Comparison of ENCODE assay signal across 10 cellular contexts in the genomic region with DNA sequence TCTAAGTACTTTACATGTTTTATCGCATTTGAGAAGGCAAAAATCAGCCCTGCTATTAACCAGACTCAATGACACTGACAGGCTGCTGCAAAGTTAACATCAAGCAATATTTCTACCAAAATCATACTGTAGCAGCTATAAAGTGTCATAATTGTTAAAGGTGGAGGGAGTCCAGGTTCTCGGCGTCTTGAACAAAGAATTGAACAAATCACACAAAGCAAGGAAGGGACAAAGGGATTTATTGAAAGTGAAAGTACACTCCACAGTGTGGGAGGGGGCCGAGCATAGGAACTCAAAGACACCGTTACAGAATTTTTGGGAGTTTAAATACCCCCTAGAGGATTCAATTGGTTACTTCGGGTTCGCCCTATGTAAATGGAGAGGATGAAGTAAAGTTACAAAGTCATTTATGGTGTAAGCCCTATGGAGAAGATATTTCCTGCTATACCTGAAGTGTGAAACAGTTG. TPM values are rescaled to one million over a fixed set of nuclear protein-coding genes. Genes with fewer than 3 reads are reported as not detected.
DNase-seq lines count a peak whose midpoint lies in the region; ATAC-seq and TF ChIP-seq lines count a peak whose summit lies in the region.
"Had no signal": no experiment of that assay in that cellular context is flagged by ENCODE, and none has a peak within 500 bp of the region (broad histone marks: within the 10 kb centered on the region; RNA-seq: fewer than 3 reads in every experiment).

No MANE protein-coding gene starts in this region.

- CTCF ChIA-PET in RWPE1 (lab: Yijun Ruan, JAX): no interaction called here

- peaks cover 20% of the 10 kb centered on the region for H3K4me1 Mint-ChIP-seq in central memory CD8-positive, alpha-beta T cell
- peaks cover 23% of the 10 kb centered on the region for H3K4me1 Mint-ChIP-seq in nephron

- H3K27me3 ChIP-seq in BE2C: peaks cover 3% of the 10 kb centered on the region; the same call in 1 of the 2 replicates
- no peaks in the 10 kb centered on the region for H3K27me3 ChIP-seq in KMS-11 (ENCODE audit: insufficient read depth, low read depth)

- no peaks in the 10 kb centered on the region for H3K9me3 ChIP-seq in BE2C

- TF ChIP-seq CTCF in BE2C (IDR thresholded peaks at IDR 0.05; ENCODE audit: low read depth, low read length): no peak
- no peak for TF ChIP-seq CTCF in KMS-11 (conservative IDR thresholded peaks at IDR 0.05; ENCODE audit: low read depth, low read length)
- peak in 1 of 3 experiments; percentile 29 for TF ChIP-seq CTCF in nephron (IDR thresholded peaks at IDR 0.05; ENCODE audit: unreplicated experiment in 3 of 3)
- TF ChIP-seq CTCF in RWPE1 (conservative IDR thresholded peaks at IDR 0.05; ENCODE audit: low read depth): no peak

- H3K4me3 Mint-ChIP-seq in central memory CD8-positive, alpha-beta T cell: peak overlapping the region; percentile 91
- peak overlapping the region; percentile 90 to 97 (median 95) for H3K4me3 Mint-ChIP-seq in nephron

- peak overlapping the region; percentile 62 for H3K27ac Mint-ChIP-seq in central memory CD8-positive, alpha-beta T cell (ENCODE audit: low read depth)
- peak overlapping the region; percentile 48 to 81 (median 71) for H3K27ac Mint-ChIP-seq in nephron

- POLR2A ChIA-PET in RWPE1 (lab: Yijun Ruan, JAX; ENCODE audit: low non-redundant PET): no interaction called here

- ATAC-seq in central memory CD8-positive, alpha-beta T cell (replicated peaks; ENCODE audit: extremely low read depth, poor library complexity, severe bottlenecking): no peak
- ATAC-seq in GM21367 (IDR thresholded peaks at IDR 0.05; ENCODE audit: unreplicated experiment) (no peak), HG03565 (IDR thresholded peaks at IDR 0.05; ENCODE audit: unreplicated experiment) (no peak)

- H3K79me2 ChIP-seq in KMS-11 (ENCODE audit: insufficient read depth, low read depth): no peaks in the 10 kb centered on the region

- no peak for DNase-seq in BE2C
- DNase-seq in central memory CD8-positive, alpha-beta T cell (ENCODE audit: low spot score in 2 of 2): no peak
- no peak for DNase-seq in NCI-H510A treated with DMSO at 0.1 percent for 48 hours (lab: John Stamatoyannopoulos, UW)
- DNase-seq in RWPE1 (ENCODE audit: low spot score): no peak
- DNase-seq: cortex of kidney, NCI-H187 had no signal

- H3K4me3 ChIP-seq in BE2C (ENCODE audit: low read depth, low read length) (peak overlapping the region; percentile 77), KMS-11 (IDR thresholded peaks at IDR 0.05; ENCODE audit: insufficient read depth, low read depth, low read length) (no peak overlapping the region)

- peak overlapping the region; percentile 91 for H3K4me2 ChIP-seq in KMS-11

- H3K27me3 Mint-ChIP-seq in central memory CD8-positive, alpha-beta T cell: peaks cover 39% of the 10 kb centered on the region
- peaks cover 4% of the 10 kb centered on the region for H3K27me3 Mint-ChIP-seq in nephron (ENCODE audit: low read depth)

- H3K9me3 Mint-ChIP-seq in central memory CD8-positive, alpha-beta T cell: no peaks in the 10 kb centered on the region
- peaks cover 2% of the 10 kb centered on the region for H3K9me3 Mint-ChIP-seq in nephron

- H3K36me3 ChIP-seq in BE2C (no peaks in the 10 kb centered on the region), KMS-11 (ENCODE audit: insufficient read depth) (no peaks in the 10 kb centered on the region)

- no peaks in the 10 kb centered on the region for H4K20me1 ChIP-seq in KMS-11 (ENCODE audit: insufficient read depth)

- no peak overlapping the region for H3K9ac ChIP-seq in KMS-11

- peaks cover 7% of the 10 kb centered on the region for H3K36me3 Mint-ChIP-seq in central memory CD8-positive, alpha-beta T cell (ENCODE audit: insufficient read depth)
- H3K36me3 Mint-ChIP-seq in nephron (ENCODE audit: low read depth): peaks cover 4% of the 10 kb centered on the region

- H2AFZ ChIP-seq in KMS-11 (ENCODE audit: low read depth): peak overlapping the region; percentile 66

- H3K27ac ChIP-seq in KMS-11: no peak overlapping the region
- no peak overlapping the region for H3K27ac ChIP-seq in RWPE1

- no peaks in the 10 kb centered on the region for H3K4me1 ChIP-seq in BE2C
- H3K4me1 ChIP-seq in KMS-11 (ENCODE audit: low read depth, poor library complexity, severe bottlenecking): peaks cover 8% of the 10 kb centered on the region

RNA-seq across cellular contexts. Expression of a gene that starts 12.9 kb away (rescaled TPM):
- polyA plus RNA-seq in BE2C (2012; ENCODE audit: insufficient read depth, insufficient read length, low read depth): 0.46 TPM
